In the genomic region with DNA sequence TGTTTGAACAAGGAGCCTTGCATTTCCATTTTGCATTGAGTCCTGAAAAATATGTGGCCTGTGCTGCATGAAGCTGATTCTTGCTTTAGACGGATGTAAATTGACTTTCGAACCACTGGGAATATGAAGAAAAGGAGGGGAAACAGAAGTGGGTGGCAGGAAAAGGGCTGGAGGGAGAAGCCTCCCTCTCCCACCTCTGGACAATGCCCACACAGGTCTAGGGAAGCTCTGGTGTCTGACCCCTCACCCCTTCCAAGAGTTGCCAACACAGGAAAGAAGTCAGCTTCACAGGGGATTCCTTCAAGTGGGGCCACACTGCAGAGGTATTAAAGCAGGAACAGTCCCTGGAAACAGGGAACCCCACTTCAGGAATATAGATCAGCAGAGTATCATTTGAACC, we compare ENCODE assay signal across 28 cellular contexts. TPM values are rescaled to one million over a fixed set of nuclear protein-coding genes. Genes with fewer than 3 reads are reported as not detected.
DNase-seq lines count a peak whose midpoint lies in the region; ATAC-seq and TF ChIP-seq lines count a peak whose summit lies in the region.
"Had no signal": no experiment of that assay in that cellular context is flagged by ENCODE, and none has a peak within 500 bp of the region (broad histone marks: within the 10 kb centered on the region; RNA-seq: fewer than 3 reads in every experiment).

No MANE protein-coding gene starts in this region.

- no peak for ATAC-seq in stimulated activated naive B cell treated with anti-CD40 and anti-IgM and Interleukin-4, amounts not matched to agents 10 μg/mL and 1 μg/mL and 100 μg/mL, for 72 hours (replicated peaks)
- ATAC-seq in HG03521 (IDR thresholded peaks at IDR 0.05; ENCODE audit: unreplicated experiment): no peak
- ATAC-seq: body of pancreas; HCT116; left lung; mucosa of descending colon; natural killer cell treated with Interleukin-12 subunit alpha and Interleukin-12 subunit beta and Interleukin-15 and Interleukin-18, amount 100 ng/mL, for 72 hours had no signal

- H3K4me3 ChIP-seq in mammary epithelial cell (replicated peaks in 1 of 3; ENCODE audit: insufficient read depth in 1 of 3, low read depth in 2 of 3, low read length in 3 of 3) (no peak overlapping the region), adrenal gland (no peak overlapping the region), stomach (no peak overlapping the region)
- H3K4me3 ChIP-seq: body of pancreas, left lung, mucosa of descending colon, SJCRH30 had no signal

- 100% methylated on average over 2 of the region's 2 CpGs for WGBS in mammary epithelial cell (ENCODE audit: low coverage, missing lambda C conversion rate)
- 81 to 97% (median 93%) methylated on average over 2 of the region's 2 CpGs for WGBS in adrenal gland, 4 donors
- 87 to 100% (median 97%) methylated on average over 2 of the region's 2 CpGs for WGBS in stomach, 5 donors

- H3K9me3 Mint-ChIP-seq in MCF 10A (ENCODE audit: unreplicated experiment): no peaks in the 10 kb centered on the region
- no peaks in the 10 kb centered on the region for H3K9me3 Mint-ChIP-seq in nephron
- peaks cover 0 to 2% of the 10 kb centered on the region in 2 donors for H3K9me3 Mint-ChIP-seq in stimulated activated naive B cell treated with anti-CD40 and anti-IgM and Interleukin-4, amounts not matched to agents 10 μg/mL and 1 μg/mL and 100 μg/mL, for 72 hours
- H3K9me3 Mint-ChIP-seq: activated CD4-positive, alpha-beta memory T cell treated with anti-CD3 and anti-CD28 coated beads, Interleukin-2, amount 10 ng/mL, durations not matched to agents 7 days and 5 days; activated naive CD4-positive, alpha-beta T cell treated with anti-CD3 and anti-CD28 coated beads for 36 hours; activated T-helper 1 cell treated with anti-CD3 and anti-CD28 coated beads, Interleukin-12 subunit alpha, Interleukin-12 subunit beta, Interleukin-2, Interleukin-4 antibody, amounts not matched to agents 30 ng/mL and 10 ng/mL and 1 ng/mL, durations not matched to agents 14 hours and 24 hours and 36 hours; natural killer cell treated with Interleukin-12 subunit alpha and Interleukin-12 subunit beta and Interleukin-15 and Interleukin-18, amount 100 ng/mL, for 72 hours had no signal

- H3K4me2 ChIP-seq in mammary epithelial cell (ENCODE audit: insufficient read depth, low read depth, low read length): no peak overlapping the region

- H3K36me3 Mint-ChIP-seq in MCF 10A (ENCODE audit: insufficient read depth, unreplicated experiment) (no peaks in the 10 kb centered on the region), nephron (ENCODE audit: low read depth) (no peaks in the 10 kb centered on the region)
- H3K36me3 Mint-ChIP-seq in stimulated activated naive B cell treated with anti-CD40 and anti-IgM and Interleukin-4, amounts not matched to agents 10 μg/mL and 1 μg/mL and 100 μg/mL, for 72 hours: peaks cover 0 to 4% of the 10 kb centered on the region in 2 donors
- H3K36me3 Mint-ChIP-seq: natural killer cell treated with Interleukin-12 subunit alpha and Interleukin-12 subunit beta and Interleukin-15 and Interleukin-18, amount 100 ng/mL, for 72 hours had no signal

- no peaks in the 10 kb centered on the region for H4K20me1 ChIP-seq in mammary epithelial cell (ENCODE audit: insufficient read depth, low read length)

- DNase-seq in MCF 10A (ENCODE audit: unreplicated experiment) (no peak), mammary epithelial cell (no peak), dermis microvascular lymphatic vessel endothelial cell (ENCODE audit: low read depth in 2 of 2) (peak; percentile 11 to 89), adrenal gland (no peak), stomach (no peak)
- no peak for DNase-seq in stimulated activated naive B cell treated with anti-CD40 and anti-IgM and Interleukin-4, amounts not matched to agents 10 μg/mL and 1 μg/mL and 100 μg/mL, for 72 hours
- DNase-seq: activated CD4-positive, alpha-beta memory T cell treated with anti-CD3 and anti-CD28 coated beads, Interleukin-2, amount 10 ng/mL, durations not matched to agents 7 days and 5 days; activated CD8-positive, alpha-beta memory T cell treated with anti-CD3 and anti-CD28 coated beads, Interleukin-2, amount 50 U/mL, for 48 hours; activated naive CD4-positive, alpha-beta T cell treated with anti-CD3 and anti-CD28 coated beads for 36 hours; body of pancreas; DMS79 treated with DMSO at 0.1 percent for 48 hours; GDM1; left lung; mucosa of descending colon; NCI-H146; NCI-H446; NCI-H82; SJCRH30; stimulated activated CD4-positive, alpha-beta T cell treated with anti-CD3 and anti-CD28 coated beads, Interleukin-4, amount 100 ng/mL, for 1 hour; SW 1271 had no signal

- H3K4me3 Mint-ChIP-seq in MCF 10A (ENCODE audit: unreplicated experiment): no peak overlapping the region
- no peak overlapping the region for H3K4me3 Mint-ChIP-seq in nephron
- H3K4me3 Mint-ChIP-seq in stimulated activated naive B cell treated with anti-CD40 and anti-IgM and Interleukin-4, amounts not matched to agents 10 μg/mL and 1 μg/mL and 100 μg/mL, for 72 hours: no peak overlapping the region
- H3K4me3 Mint-ChIP-seq: activated CD4-positive, alpha-beta memory T cell treated with anti-CD3 and anti-CD28 coated beads, Interleukin-2, amount 10 ng/mL, durations not matched to agents 7 days and 5 days; activated naive CD4-positive, alpha-beta T cell treated with anti-CD3 and anti-CD28 coated beads for 36 hours; activated T-helper 1 cell treated with anti-CD3 and anti-CD28 coated beads, Interleukin-12 subunit alpha, Interleukin-12 subunit beta, Interleukin-2, Interleukin-4 antibody, amounts not matched to agents 30 ng/mL and 10 ng/mL and 1 ng/mL, durations not matched to agents 14 hours and 24 hours and 36 hours; CD14-positive monocyte; natural killer cell treated with Interleukin-12 subunit alpha and Interleukin-12 subunit beta and Interleukin-15 and Interleukin-18, amount 100 ng/mL, for 72 hours had no signal

- H3K27me3 ChIP-seq in mammary epithelial cell (ENCODE audit: insufficient read depth, low read length) (no peaks in the 10 kb centered on the region), adrenal gland (no peaks in the 10 kb centered on the region), stomach (no peaks in the 10 kb centered on the region)
- H3K27me3 ChIP-seq: body of pancreas, left lung, SJCRH30 had no signal

- H3K4me1 ChIP-seq in mammary epithelial cell (ENCODE audit: insufficient read depth, low read length) (peaks cover 15% of the 10 kb centered on the region), adrenal gland (replicated peaks in 1 of 2) (peaks cover 29 to 36% of the 10 kb centered on the region in 2 donors), stomach (peaks cover 27 to 50% (median 40%) of the 10 kb centered on the region in 4 donors)

- POLR2A ChIA-PET in MCF 10A (lab: Yijun Ruan, JAX): interaction anchor here (0.7 to 8.6 kb wide), 3 partner anchors 8 to 28 kb away, joined by 3 to 65 read pairs (median 21); no protein-coding TSS in a partner anchor

- TF ChIP-seq POLR2A in adrenal gland (IDR thresholded peaks at IDR 0.05): no peak
- TF ChIP-seq POLR2A in stomach (IDR thresholded peaks at IDR 0.05): no peak

- no peak overlapping the region for H3K9ac ChIP-seq in mammary epithelial cell (ENCODE audit: insufficient read depth, low read length)

- CTCF ChIA-PET in MCF 10A (lab: Yijun Ruan, JAX) (interaction anchor here (0.6 to 0.9 kb wide), 2 partner anchors 9 to 69 kb away, joined by 3 to 5 read pairs; no protein-coding TSS in a partner anchor), mammary epithelial cell (lab: Charles Lee; ENCODE audit: low non-redundant PET) (no interaction called here)

- no peaks in the 10 kb centered on the region for H3K79me2 ChIP-seq in mammary epithelial cell (ENCODE audit: insufficient read depth, low read length)

- no peak overlapping the region for H2AFZ ChIP-seq in mammary epithelial cell (ENCODE audit: low read depth, low read length)

- peak overlapping the region; percentile 27 for H3K27ac Mint-ChIP-seq in MCF 10A (ENCODE audit: low read depth, unreplicated experiment)
- H3K27ac Mint-ChIP-seq in nephron: peak overlapping the region in 2 of 3 experiments; percentile 79 to 98
- H3K27ac Mint-ChIP-seq in stimulated activated naive B cell treated with anti-CD40 and anti-IgM and Interleukin-4, amounts not matched to agents 10 μg/mL and 1 μg/mL and 100 μg/mL, for 72 hours: peak overlapping the region; percentile 62
- H3K27ac Mint-ChIP-seq: activated CD4-positive, alpha-beta memory T cell treated with anti-CD3 and anti-CD28 coated beads, Interleukin-2, amount 10 ng/mL, durations not matched to agents 7 days and 5 days; activated naive CD4-positive, alpha-beta T cell treated with anti-CD3 and anti-CD28 coated beads for 36 hours; activated T-helper 1 cell treated with anti-CD3 and anti-CD28 coated beads, Interleukin-12 subunit alpha, Interleukin-12 subunit beta, Interleukin-2, Interleukin-4 antibody, amounts not matched to agents 30 ng/mL and 10 ng/mL and 1 ng/mL, durations not matched to agents 14 hours and 24 hours and 36 hours; natural killer cell treated with Interleukin-12 subunit alpha and Interleukin-12 subunit beta and Interleukin-15 and Interleukin-18, amount 100 ng/mL, for 72 hours had no signal

- no peaks in the 10 kb centered on the region for H3K27me3 Mint-ChIP-seq in MCF 10A (ENCODE audit: insufficient read depth, unreplicated experiment)
- H3K27me3 Mint-ChIP-seq in nephron (ENCODE audit: low read depth): peaks cover 5% of the 10 kb centered on the region
- no peaks in the 10 kb centered on the region for H3K27me3 Mint-ChIP-seq in stimulated activated naive B cell treated with anti-CD40 and anti-IgM and Interleukin-4, amounts not matched to agents 10 μg/mL and 1 μg/mL and 100 μg/mL, for 72 hours

- intact Hi-C loops in MCF 10A (cut with micrococcal nuclease): no loop called here
- intact Hi-C loops in mammary epithelial cell (cut with micrococcal nuclease): no loop called here
- intact Hi-C loops in adrenal gland (cut with DNase I): loop anchor here in 1 of 2 donors (10.0 kb wide), 1 partner anchor 60 kb away; no protein-coding TSS in a partner anchor
- intact Hi-C loops in stomach (cut with DNase I; ENCODE audit: low total_unique reads): no loop called here

- dilution Hi-C loops in mammary epithelial cell (cut with HindIII; ENCODE audit: low sequenced_read_pairs): no loop called here

- TF ChIP-seq CTCF in MCF 10A (IDR thresholded peaks at IDR 0.05; ENCODE audit: unreplicated experiment) (no peak), mammary epithelial cell (conservative IDR thresholded peaks at IDR 0.05 in 1 of 2, IDR thresholded peaks at IDR 0.05 in 1 of 2; ENCODE audit: extremely low read depth in 1 of 2, insufficient read depth in 1 of 2, low read depth in 1 of 2, low read length in 2 of 2) (no peak), nephron (IDR thresholded peaks at IDR 0.05; ENCODE audit: unreplicated experiment in 3 of 3) (no peak), adrenal gland (IDR thresholded peaks at IDR 0.05) (no peak), stomach (IDR thresholded peaks at IDR 0.05) (no peak)

- TF ChIP-seq EP300 in stomach (IDR thresholded peaks at IDR 0.05): no peak

- H3K36me3 ChIP-seq in mammary epithelial cell (ENCODE audit: insufficient read depth, low read length): no peaks in the 10 kb centered on the region
- H3K36me3 ChIP-seq in adrenal gland (replicated peaks in 1 of 2): no peaks in the 10 kb centered on the region
- H3K36me3 ChIP-seq in stomach: no peaks in the 10 kb centered on the region
- H3K36me3 ChIP-seq: SJCRH30 had no signal

- H3K4me1 Mint-ChIP-seq in MCF 10A (ENCODE audit: insufficient read depth, unreplicated experiment): peaks cover 27% of the 10 kb centered on the region
- H3K4me1 Mint-ChIP-seq in nephron: peaks cover 92% of the 10 kb centered on the region
- H3K4me1 Mint-ChIP-seq in stimulated activated naive B cell treated with anti-CD40 and anti-IgM and Interleukin-4, amounts not matched to agents 10 μg/mL and 1 μg/mL and 100 μg/mL, for 72 hours: peaks cover 32 to 52% of the 10 kb centered on the region in 2 donors
- H3K4me1 Mint-ChIP-seq: activated CD4-positive, alpha-beta memory T cell treated with anti-CD3 and anti-CD28 coated beads, Interleukin-2, amount 10 ng/mL, durations not matched to agents 7 days and 5 days had no signal

- BruUV-seq in MCF 10A (replicated peaks; lab: Mats Ljungman, UMichigan): no TSS peak
- no TSS peak for BruUV-seq in mammary epithelial cell (replicated peaks; lab: Mats Ljungman, UMichigan)

- H3K9me3 ChIP-seq in mammary epithelial cell (replicated peaks; ENCODE audit: insufficient read depth, low read length): no peaks in the 10 kb centered on the region
- no peaks in the 10 kb centered on the region for H3K9me3 ChIP-seq in adrenal gland (replicated peaks in 1 of 3)
- H3K9me3 ChIP-seq in stomach: no peaks in the 10 kb centered on the region
- H3K9me3 ChIP-seq: body of pancreas, left lung, mucosa of descending colon, SJCRH30 had no signal

- H3K27ac ChIP-seq in mammary epithelial cell (ENCODE audit: insufficient read depth, low read depth, low read length): no peak overlapping the region
- peak overlapping the region in 1 of 5 donors; percentile 33 for H3K27ac ChIP-seq in adrenal gland
- peak overlapping the region in 2 of 5 donors; percentile 32 to 91 for H3K27ac ChIP-seq in stomach
- H3K27ac ChIP-seq: 22Rv1, body of pancreas, SJCRH30 had no signal

- in situ Hi-C loops in mammary epithelial cell (cut with MboI; ENCODE audit: low sequenced_read_pairs in 2 of 2): no loop called here

RNA-seq across cellular contexts. Expression of a gene that starts 52.2 kb away (rescaled TPM):
- not detected in 2 replicates for total RNA-seq in MCF 10A (2022)
- not detected for total RNA-seq in mammary epithelial cell
- not detected for polyA plus RNA-seq in mammary epithelial cell
- not detected for polyA minus RNA-seq in mammary epithelial cell
- total RNA-seq in dermis microvascular lymphatic vessel endothelial cell: 1.6 and 1.9 TPM in 2 replicates
- total RNA-seq in adrenal gland: 1 to 10 TPM; 2.1 to 5.3 (median 3.9) TPM
- 1 to 10 TPM in 2 of 3 donors, under 1 TPM in 1; 0.24 to 2.2 (median 1.3) TPM for polyA plus RNA-seq in adrenal gland
- 1 to 10 TPM in 4 of 5 donors, not detected in 1; 1.7 to 6.8 (median 4.5) TPM for total RNA-seq in stomach
- under 1 TPM; 0.10 to 0.46 (median 0.37) TPM for polyA plus RNA-seq in stomach
- total RNA-seq: activated CD4-positive, alpha-beta memory T cell treated with anti-CD3 and anti-CD28 coated beads, Interleukin-2, amount 10 ng/mL, durations not matched to agents 7 days and 5 days; activated naive CD4-positive, alpha-beta T cell treated with anti-CD3 and anti-CD28 coated beads for 36 hours; activated T-helper 1 cell treated with anti-CD3 and anti-CD28 coated beads, Interleukin-12 subunit alpha, Interleukin-12 subunit beta, Interleukin-2, Interleukin-4 antibody, amounts not matched to agents 30 ng/mL and 10 ng/mL and 1 ng/mL, durations not matched to agents 14 hours and 24 hours and 36 hours; natural killer cell treated with Interleukin-12 subunit alpha and Interleukin-12 subunit beta and Interleukin-15 and Interleukin-18, amount 100 ng/mL, for 72 hours; osteoblast had no signal

Comparison
In these comparisons a context has a peak if more than half of its experiments do, and no peak if none do; other contexts are left out.
1. DNase-seq: peak in dermis microvascular lymphatic vessel endothelial cell (2 of 2); none in MCF 10A (single experiment), mammary epithelial cell (single experiment), stimulated activated naive B cell treated with anti-CD40 and anti-IgM and Interleukin-4, amounts not matched to agents 10 μg/mL and 1 μg/mL and 100 μg/mL, for 72 hours (single experiment), adrenal gland (0 of 7) and stomach (single experiment).
2. H3K27ac Mint-ChIP-seq: peak in every context shown above with its lines; median percentile 88 in nephron; 62 in stimulated activated naive B cell treated with anti-CD40 and anti-IgM and Interleukin-4, amounts not matched to agents 10 μg/mL and 1 μg/mL and 100 μg/mL, for 72 hours; 27 in MCF 10A.